ENCODE assay signal across 17 cellular contexts in the genomic region with DNA sequence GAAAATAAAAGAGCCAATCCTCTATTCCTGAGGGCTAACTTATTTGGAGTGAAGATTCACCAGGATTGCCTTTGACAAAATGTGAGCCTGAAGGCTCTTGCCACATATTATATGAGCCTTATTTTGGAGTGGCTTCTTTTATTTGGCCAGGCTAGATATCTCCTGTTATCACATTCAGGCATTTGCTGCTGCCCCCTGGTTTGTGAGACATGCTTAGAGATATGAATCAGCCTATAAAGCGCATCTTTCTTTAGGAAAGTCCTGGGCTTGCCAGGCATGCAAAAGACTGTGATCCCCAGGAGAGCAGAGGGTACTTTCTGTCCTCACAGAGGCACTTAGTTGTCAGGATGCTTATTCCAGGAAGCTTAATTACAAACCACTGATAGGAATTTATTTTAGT.
"Had no signal": no experiment of that assay in that cellular context is flagged by ENCODE, and none has a peak within 500 bp of the region (broad histone marks: within the 10 kb centered on the region; RNA-seq: fewer than 3 reads in every experiment).

No MANE protein-coding gene starts in this region.

- H3K27me3 ChIP-seq: gastrocnemius medialis, heart right ventricle, neutrophil, stomach, transverse colon had no signal

- DNase-seq: effector memory CD4-positive, alpha-beta T cell; gastrocnemius medialis; heart right ventricle; hypothalamus; kidney glomerular epithelial cell; naive thymus-derived CD8-positive, alpha-beta T cell; psoas muscle; retina; stimulated activated naive CD4-positive, alpha-beta T cell; stomach; substantia nigra; transverse colon had no signal

- H3K27ac ChIP-seq: gastrocnemius medialis, heart right ventricle, neutrophil, psoas muscle, skin epidermis, stomach, thoracic aorta, transverse colon had no signal

- H3K4me3 ChIP-seq: gastrocnemius medialis, heart right ventricle, psoas muscle, skin epidermis, stomach, thoracic aorta, transverse colon had no signal

- H3K9me3 ChIP-seq: gastrocnemius medialis, heart right ventricle, neutrophil, psoas muscle, stomach, thoracic aorta, transverse colon had no signal

- ATAC-seq: esophagus mucosa; gastrocnemius medialis; heart right ventricle; naive thymus-derived CD8-positive, alpha-beta T cell; psoas muscle; sciatic nerve had no signal

- H3K4me1 ChIP-seq: gastrocnemius medialis, heart right ventricle, psoas muscle, transverse colon had no signal

- H3K36me3 ChIP-seq: gastrocnemius medialis, heart right ventricle, neutrophil, stomach, thoracic aorta, transverse colon had no signal
